In the genomic region with DNA sequence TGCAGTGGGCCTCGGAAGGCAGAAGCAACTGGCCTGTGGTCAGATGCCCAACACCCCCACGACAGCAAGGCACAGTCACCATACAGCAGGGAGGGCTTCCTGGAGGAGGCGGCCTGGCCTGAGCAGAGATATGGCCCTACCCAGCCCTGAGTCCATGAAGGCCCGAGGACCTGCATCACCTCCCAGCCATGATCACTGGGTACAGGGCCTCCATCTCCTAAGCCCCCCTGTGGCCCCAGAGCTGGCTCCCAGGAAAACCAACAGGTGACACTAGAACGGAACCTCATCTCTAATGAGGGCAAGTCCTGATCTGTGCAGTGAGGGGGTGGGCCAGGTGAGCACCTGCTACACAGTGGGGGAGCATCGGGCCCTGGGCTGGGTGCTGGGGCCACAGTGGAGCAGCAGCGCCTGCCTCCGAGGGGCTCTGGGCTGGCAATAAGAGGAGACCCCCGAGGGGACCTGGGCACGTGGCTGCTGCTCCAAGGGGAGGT, we compare ENCODE assay signal across 1 cellular context.
TF ChIP-seq lines count a peak whose summit lies in the region.

No MANE protein-coding gene starts in this region.

TF ChIP-seq in HEK293, 187 proteins besides CTCF, POLR2A, EP300 and RAD21:
- TF ChIP-seq SCRT2 (tag by site-specific recombination; IDR thresholded peaks at IDR 0.05) (peak; percentile 38; the same call in 1 of the 2 replicates), ZNF266 (tag by site-specific recombination; IDR thresholded peaks at IDR 0.05; ENCODE audit: low read depth) (no peak)
TF ChIP-seq in HEK293: peak in this region for 1.
